ENCODE assay signal across 9 cellular contexts in the genomic region with DNA sequence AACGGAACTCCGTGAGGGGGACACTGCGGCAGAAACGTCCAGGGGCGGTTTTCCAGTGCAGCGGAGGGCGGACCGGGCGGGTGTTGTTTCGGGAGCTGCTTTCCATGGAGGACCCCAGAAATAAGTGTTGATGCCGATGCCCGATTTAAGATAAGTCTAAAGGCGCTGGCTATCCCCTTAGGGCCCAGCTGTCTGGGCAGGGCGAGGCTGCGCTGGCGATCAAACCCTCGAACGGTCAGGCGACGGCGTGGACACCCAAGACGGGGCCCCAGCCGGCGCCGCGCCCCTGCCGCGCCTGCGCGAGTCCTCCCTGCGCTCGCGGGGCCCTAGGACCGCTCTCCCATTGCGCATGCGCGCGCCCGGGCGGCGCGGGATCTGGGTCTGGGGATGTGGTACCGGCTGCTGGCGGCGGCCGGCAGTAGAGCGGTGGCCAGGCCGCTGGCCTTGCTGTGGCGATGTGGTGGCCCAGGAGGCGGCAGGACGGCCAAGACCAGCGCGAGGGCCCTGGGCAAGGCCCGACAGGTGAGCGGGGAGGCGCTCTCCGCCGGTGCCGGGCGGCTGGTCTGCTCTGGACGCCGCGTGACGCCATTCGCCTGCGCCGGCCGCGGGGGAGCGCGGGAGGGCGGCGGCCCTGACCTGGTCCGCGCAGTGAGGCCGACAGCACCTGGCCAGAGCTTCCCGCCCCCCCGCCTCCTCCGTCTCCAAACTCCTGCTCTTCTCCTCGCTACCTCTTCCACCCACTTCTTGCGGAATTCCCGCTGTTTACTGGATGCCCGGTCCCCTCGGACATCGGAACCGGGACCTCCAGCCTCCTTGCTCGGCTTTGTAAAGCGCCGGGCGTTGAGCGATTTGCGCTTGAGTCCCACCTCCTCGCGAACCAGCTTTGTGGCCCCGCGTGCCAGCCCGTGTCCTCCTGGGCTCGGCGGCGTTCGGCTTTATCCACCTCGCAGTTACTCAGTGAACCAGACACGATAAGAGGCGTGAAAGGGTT. TPM values are rescaled to one million over a fixed set of nuclear protein-coding genes. Genes with fewer than 3 reads are reported as not detected.
DNase-seq lines count a peak whose midpoint lies in the region; ATAC-seq, FAIRE-seq and TF ChIP-seq lines count a peak whose summit lies in the region.
"Had no signal": no experiment of that assay in that cellular context is flagged by ENCODE, and none has a peak within 500 bp of the region (broad histone marks: within the 10 kb centered on the region; RNA-seq: fewer than 3 reads in every experiment).

No MANE protein-coding gene starts in this region.

- peak; percentile 91 for ATAC-seq in HG03439 (IDR thresholded peaks at IDR 0.05; ENCODE audit: unreplicated experiment)
- ATAC-seq in lower lobe of right lung = peak; percentile 98

- H3K9me3 ChIP-seq in BLaER1 treated with 17β-estradiol and CSF1 and Interleukin-3, amounts not matched to agents 10 nM and 100 nM (replicated peaks in 1 of 11) = no peaks in the 10 kb centered on the region; a peak in 3 of 22 replicates
- H3K9me3 ChIP-seq in duodenal mucosa (ENCODE audit: control insufficient read depth in 1 of 2, low read length in 2 of 2) = no peaks in the 10 kb centered on the region
- no peaks in the 10 kb centered on the region for H3K9me3 ChIP-seq in lower lobe of right lung

- H4K20me1 ChIP-seq in BLaER1 treated with 17β-estradiol and CSF1 and Interleukin-3, amounts not matched to agents 10 nM and 100 nM = peaks cover 0 to 71% (median 55%) of the 10 kb centered on the region in 11 experiments; a peak in 20 of 22 replicates

- peak overlapping the region; percentile 91 to 100 (median 98) for H3K4me2 ChIP-seq in BLaER1 treated with 17β-estradiol and CSF1 and Interleukin-3, amounts not matched to agents 10 nM and 100 nM

- H3K4me3 ChIP-seq in BLaER1 treated with 17β-estradiol and CSF1 and Interleukin-3, amounts not matched to agents 10 nM and 100 nM = peak overlapping the region; percentile 81 to 99 (median 88)
- H3K4me3 ChIP-seq in duodenal mucosa (ENCODE audit: low read depth in 1 of 2, low read length in 2 of 2) (peak overlapping the region; percentile 88 to 95), lower lobe of right lung (peak overlapping the region; percentile 80)

- no peaks in the 10 kb centered on the region for H3K27me3 ChIP-seq in BLaER1 treated with 17β-estradiol and CSF1 and Interleukin-3, amounts not matched to agents 10 nM and 100 nM
- H3K27me3 ChIP-seq in duodenal mucosa (ENCODE audit: control insufficient read depth in 1 of 2, insufficient read depth in 2 of 2, low read length in 2 of 2) (no peaks in the 10 kb centered on the region), lower lobe of right lung (ENCODE audit: low read depth) (no peaks in the 10 kb centered on the region)

- peaks cover 45 to 69% (median 52%) of the 10 kb centered on the region in 10 experiments for H3K4me1 ChIP-seq in BLaER1 treated with 17β-estradiol and CSF1 and Interleukin-3, amounts not matched to agents 10 nM and 100 nM
- H3K4me1 ChIP-seq in duodenal mucosa (ENCODE audit: control insufficient read depth in 1 of 2, insufficient read depth in 2 of 2, low read length in 2 of 2) (peaks cover 34 to 35% of the 10 kb centered on the region in 2 donors), lower lobe of right lung (peaks cover 32% of the 10 kb centered on the region)

- peak; percentile 65 for FAIRE-seq in GM19239 (lab: Jason Lieb, UNC)
- FAIRE-seq: endometrium had no signal

- peaks cover 2 to 30% (median 21%) of the 10 kb centered on the region in 11 experiments; a peak in 21 of 22 replicates for H3K36me3 ChIP-seq in BLaER1 treated with 17β-estradiol and CSF1 and Interleukin-3, amounts not matched to agents 10 nM and 100 nM
- H3K36me3 ChIP-seq in duodenal mucosa (ENCODE audit: control insufficient read depth in 1 of 2, insufficient read depth in 2 of 2, low read length in 2 of 2) (peaks cover 0 to 7% of the 10 kb centered on the region in 2 donors), lower lobe of right lung (peaks cover 2% of the 10 kb centered on the region)

- peak overlapping the region; percentile 86 to 99 (median 94) for H3K9ac ChIP-seq in BLaER1 treated with 17β-estradiol and CSF1 and Interleukin-3, amounts not matched to agents 10 nM and 100 nM
- peak overlapping the region; percentile 83 to 88 for H3K9ac ChIP-seq in duodenal mucosa (ENCODE audit: low read depth in 1 of 2, low read length in 2 of 2)

- DNase-seq in GM19239 (ENCODE audit: insufficient read length, low spot score) = peak; percentile 99
- peak; percentile 75 for DNase-seq in NCI-H774 (lab: John Stamatoyannopoulos, UW)
- peak; percentile 85 to 89 for DNase-seq in activated CD4-positive, alpha-beta T cell treated with anti-CD3 and anti-CD28 coated beads, Interleukin-2, amount 50 U/mL, for 48 hours
- DNase-seq in lower lobe of right lung = peak; percentile 96
- DNase-seq in stimulated activated CD4-positive, alpha-beta T cell treated with anti-CD3 and anti-CD28 coated beads, Interleukin-4, amount 100 ng/mL, for 48 hours (ENCODE audit: low read depth in 2 of 2) = peak; percentile 84 to 85

- intact Hi-C loops in lower lobe of right lung (cut with DNase I) = no loop called here

- TF ChIP-seq CTCF in lower lobe of right lung (IDR thresholded peaks at IDR 0.05) = peak; percentile 22

- peak overlapping the region; percentile 75 to 97 (median 94) for H3K27ac ChIP-seq in BLaER1 treated with 17β-estradiol and CSF1 and Interleukin-3, amounts not matched to agents 10 nM and 100 nM
- peak overlapping the region; percentile 95 for H3K27ac ChIP-seq in duodenal mucosa (ENCODE audit: low read depth, low read length)
- H3K27ac ChIP-seq in lower lobe of right lung = peak overlapping the region; percentile 96

RNA-seq across cellular contexts. Expression of a gene that starts 24.0 kb away (rescaled TPM):
- 66.0 TPM for total RNA-seq in lower lobe of right lung

RNA-seq across cellular contexts. Expression of a gene that starts 46.7 kb away (rescaled TPM):
- total RNA-seq in lower lobe of right lung = 4.2 TPM

RNA-seq across cellular contexts. Expression of a gene that starts 49.4 kb away (rescaled TPM):
- 2.1 TPM for total RNA-seq in lower lobe of right lung

RNA-seq across cellular contexts. Expression of a gene that starts 53.9 kb away (rescaled TPM):
- 5.3 TPM for total RNA-seq in lower lobe of right lung

Comparison
In these comparisons a context has a peak if more than half of its experiments do, and no peak if none do; other contexts are left out.
1. Peak in every context shown above with its lines: DNase-seq, ATAC-seq, H3K4me3 ChIP-seq and H3K27ac ChIP-seq.